Comparison of ENCODE assay signal across 23 cellular contexts in the genomic region with DNA sequence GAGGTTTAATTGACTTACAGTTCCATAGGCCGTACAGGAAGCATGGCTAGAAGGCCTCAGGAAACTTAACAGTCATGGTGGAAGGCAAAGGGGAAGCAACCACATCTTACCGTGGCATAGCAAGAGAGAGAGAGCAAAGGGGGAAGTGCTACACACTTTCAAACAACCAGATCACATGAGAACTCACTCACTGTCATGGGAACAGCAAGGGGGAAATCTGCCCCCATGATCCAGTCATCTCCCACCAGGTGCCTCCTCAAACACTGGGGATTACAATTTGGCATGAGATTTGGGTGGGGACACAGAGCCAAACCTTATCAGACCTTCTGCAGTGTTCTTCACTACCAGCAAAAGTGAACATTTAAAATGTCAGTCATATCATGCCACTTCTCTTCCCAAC. TPM values are rescaled to one million over a fixed set of nuclear protein-coding genes. Genes with fewer than 3 reads are reported as not detected.
DNase-seq lines count a peak whose midpoint lies in the region; ATAC-seq, FAIRE-seq and TF ChIP-seq lines count a peak whose summit lies in the region.
"Had no signal": no experiment of that assay in that cellular context is flagged by ENCODE, and none has a peak within 500 bp of the region (broad histone marks: within the 10 kb centered on the region; RNA-seq: fewer than 3 reads in every experiment).

No MANE protein-coding gene starts in this region.

- WGBS in HepG2 (ENCODE audit: low lambda C conversion rate) = 97% methylated on average over 2 of the region's 2 CpGs
- WGBS in right lobe of liver (ENCODE audit: insufficient coverage, low coverage, low lambda C conversion rate, missing lambda C conversion rate) = 63% methylated on average over 1 of the region's 2 CpGs

- no peak overlapping the region for H3K4me2 ChIP-seq in HepG2 (ENCODE audit: low read depth, low read length)
- no peak overlapping the region for H3K4me2 ChIP-seq in OCI-LY3 (ENCODE audit: low read length)

- peak overlapping the region; percentile 4 for H3K27ac Mint-ChIP-seq in central memory CD8-positive, alpha-beta T cell (ENCODE audit: low read depth)

- H3K36me3 ChIP-seq in HepG2 (replicated peaks in 1 of 2; ENCODE audit: control insufficient read depth in 1 of 2, insufficient read depth in 2 of 2, low read length in 2 of 2) (peaks cover 5 to 43% of the 10 kb centered on the region in 2 experiments; a peak in 4 of 5 replicates), right lobe of liver (peaks cover 0 to 15% (median 9%) of the 10 kb centered on the region in 4 donors), OCI-LY3 (replicated peaks; ENCODE audit: low read depth, low read length) (peaks cover 28% of the 10 kb centered on the region)

- peaks cover 42% of the 10 kb centered on the region for H3K4me1 Mint-ChIP-seq in central memory CD8-positive, alpha-beta T cell

- peaks cover 27% of the 10 kb centered on the region for H3K36me3 Mint-ChIP-seq in central memory CD8-positive, alpha-beta T cell (ENCODE audit: insufficient read depth)

- H3K4me3 ChIP-seq in HepG2 (replicated peaks in 1 of 3; ENCODE audit: insufficient read depth in 1 of 3, low read depth in 2 of 3, low read length in 3 of 3) = no peak overlapping the region
- no peak overlapping the region for H3K4me3 ChIP-seq in right lobe of liver
- H3K4me3 ChIP-seq in OCI-LY3 (ENCODE audit: low read length) = no peak overlapping the region
- H3K4me3 ChIP-seq: HAP-1, skin epidermis, vagina had no signal

- POLR2A ChIA-PET in HepG2 (lab: Yijun Ruan, JAX) = no interaction called here

- TF ChIP-seq EP300 in HepG2 (IDR thresholded peaks at IDR 0.05; ENCODE audit: low read depth in 2 of 2, low read length in 2 of 2) = no peak
- TF ChIP-seq EP300 in HepG2 (CRISPR knock-in tag; IDR thresholded peaks at IDR 0.05; ENCODE audit: borderline replicate concordance) = no peak

- TF ChIP-seq POLR2A in HepG2 (IDR thresholded peaks at IDR 0.05; ENCODE audit: insufficient read depth in 1 of 2, low read depth in 2 of 2, low read length in 2 of 2) (no peak), right lobe of liver (IDR thresholded peaks at IDR 0.05) (no peak)

- in situ Hi-C loops in HepG2 (cut with HindIII; ENCODE audit: extremely low pct_ligation_motif_present, low pct_unique_long_range_greater_than_20kb) = no loop called here

- no peaks in the 10 kb centered on the region for H4K20me1 ChIP-seq in HepG2 (ENCODE audit: insufficient read depth, low read length)
- H4K20me1 ChIP-seq in OCI-LY3 (ENCODE audit: insufficient read depth, low read length) = no peaks in the 10 kb centered on the region

- TF ChIP-seq CTCF in HepG2 (CRISPR knock-in tag; IDR thresholded peaks at IDR 0.05) (no peak), right lobe of liver (IDR thresholded peaks at IDR 0.05) (no peak), OCI-LY3 (IDR thresholded peaks at IDR 0.05; ENCODE audit: low read depth, low read length) (no peak)

- DNase-seq in HepG2 (ENCODE audit: low spot score) = no peak
- no peak for DNase-seq in right lobe of liver
- no peak for DNase-seq in central memory CD8-positive, alpha-beta T cell (ENCODE audit: low spot score in 2 of 2)
- DNase-seq in HuH-7.5 (ENCODE audit: low spot score) = no peak
- no peak for DNase-seq in stimulated activated CD4-positive, alpha-beta T cell treated with anti-CD3 and anti-CD28 coated beads, Interleukin-2, amount 100 ng/mL, for 48 hours
- DNase-seq in A172 (ENCODE audit: low spot score) = no peak
- DNase-seq: activated CD4-positive, alpha-beta T cell treated with anti-CD3 and anti-CD28 coated beads, Interleukin-2, amount 50 U/mL, for 48 hours; activated T-cell treated with anti-CD3 and anti-CD28 coated beads, Interleukin-2, amount 50 U/mL, for 48 hours; amniotic stem cell; CD8-positive, alpha-beta memory T cell; kidney glomerular epithelial cell; mesenchymal stem cell; naive thymus-derived CD8-positive, alpha-beta T cell; NCI-H1048; NCI-H2081; NCI-H446; stimulated activated CD4-positive, alpha-beta T cell treated with anti-CD3 and anti-CD28 coated beads, Interleukin-4, amount 100 ng/mL, for 1 hour had no signal

- FAIRE-seq in HepG2 (lab: Jason Lieb, UNC) = no peak
- FAIRE-seq: frontal cortex had no signal

- TF ChIP-seq RAD21 in HepG2 (CRISPR knock-in tag; IDR thresholded peaks at IDR 0.05) = no peak

- H3K4me3 Mint-ChIP-seq in central memory CD8-positive, alpha-beta T cell = no peak overlapping the region
- H3K4me3 Mint-ChIP-seq: naive thymus-derived CD8-positive, alpha-beta T cell had no signal

- H3K9me3 ChIP-seq in HepG2 (ENCODE audit: low read length) = no peaks in the 10 kb centered on the region
- H3K9me3 ChIP-seq in right lobe of liver = no peaks in the 10 kb centered on the region
- H3K9me3 ChIP-seq in OCI-LY3 (ENCODE audit: insufficient read depth, low read length) = no peaks in the 10 kb centered on the region
- H3K9me3 ChIP-seq: HAP-1, vagina had no signal

- ATAC-seq in HepG2 = no peak
- no peak for ATAC-seq in right lobe of liver
- ATAC-seq in central memory CD8-positive, alpha-beta T cell (replicated peaks; ENCODE audit: extremely low read depth, poor library complexity, severe bottlenecking) = peak; percentile 6
- ATAC-seq in HG02759 (IDR thresholded peaks at IDR 0.05; ENCODE audit: unreplicated experiment) = no peak
- ATAC-seq: naive thymus-derived CD8-positive, alpha-beta T cell had no signal

- H3K27me3 ChIP-seq in HepG2 (ENCODE audit: control insufficient read depth in 1 of 2, insufficient read depth in 2 of 2, low read length in 2 of 2) (no peaks in the 10 kb centered on the region), right lobe of liver (no peaks in the 10 kb centered on the region), OCI-LY3 (ENCODE audit: low read depth, low read length) (no peaks in the 10 kb centered on the region)
- H3K27me3 ChIP-seq: vagina had no signal

- BruUV-seq in HepG2 (replicated peaks; lab: Mats Ljungman, UMichigan) = no TSS peak

- CTCF ChIA-PET in HepG2 (lab: Yijun Ruan, JAX; ENCODE audit: low intra/inter-chr PET ratio, low total read pairs) = no interaction called here

- no peak overlapping the region for H3K9ac ChIP-seq in HepG2 (ENCODE audit: insufficient read depth, low read depth, low read length)
- no peak overlapping the region for H3K9ac ChIP-seq in OCI-LY3 (ENCODE audit: low read length)

- intact Hi-C loops in HepG2 (cut with micrococcal nuclease; ENCODE audit: unreplicated experiment) (no loop called here), right lobe of liver (cut with DNase I) (no loop called here)

- H3K79me2 ChIP-seq in HepG2 (ENCODE audit: insufficient read depth, low read length) (no peaks in the 10 kb centered on the region), OCI-LY3 (ENCODE audit: low read length) (peaks cover 4% of the 10 kb centered on the region; the same call in 1 of the 2 replicates)

- no peaks in the 10 kb centered on the region for H3K9me3 Mint-ChIP-seq in central memory CD8-positive, alpha-beta T cell
- H3K9me3 Mint-ChIP-seq: CD8-positive, alpha-beta memory T cell had no signal

- H2AFZ ChIP-seq in HepG2 (ENCODE audit: low read length) = no peak overlapping the region
- no peak overlapping the region for H2AFZ ChIP-seq in OCI-LY3 (ENCODE audit: low read depth, low read length)

- no peak overlapping the region for H3K27ac ChIP-seq in HepG2 (ENCODE audit: extremely low read length, insufficient read depth, low read length)
- no peak overlapping the region for H3K27ac ChIP-seq in right lobe of liver
- peak overlapping the region; percentile 14; the same call in 1 of the 2 replicates for H3K27ac ChIP-seq in OCI-LY3 (ENCODE audit: low read length)
- H3K27ac ChIP-seq: skin epidermis, vagina had no signal

- no peaks in the 10 kb centered on the region for H3K27me3 Mint-ChIP-seq in central memory CD8-positive, alpha-beta T cell
- H3K27me3 Mint-ChIP-seq: CD8-positive, alpha-beta memory T cell; naive thymus-derived CD8-positive, alpha-beta T cell had no signal

- H3K4me1 ChIP-seq in HepG2 (ENCODE audit: insufficient read depth, low read length) (peaks cover 10% of the 10 kb centered on the region), right lobe of liver (no peaks in the 10 kb centered on the region), OCI-LY3 (ENCODE audit: low read length) (peaks cover 8% of the 10 kb centered on the region)
- H3K4me1 ChIP-seq: HAP-1, vagina had no signal

RNA-seq across cellular contexts. Expression of a gene that starts 58.9 kb away (rescaled TPM):
- total RNA-seq in HepG2 (2016; rRNA removed; fragmentation: Illumina TruSeq; extraction: Trizol) (51.7 and 71.1 TPM in 2 replicates), right lobe of liver (10 to 100 TPM; 32.4 to 60.5 (median 37.9) TPM)
- total RNA-seq in HepG2 (2016; cell fraction: cytosol; rRNA removed; fragmentation: Illumina TruSeq; extraction: Trizol; ENCODE audit: low read depth) = 4.3 and 4.6 TPM in 2 replicates
- total RNA-seq in HepG2 (2016; cell fraction: insoluble cytoplasmic fraction; rRNA removed; fragmentation: Illumina TruSeq; extraction: Trizol) = 59.0 and 74.8 TPM in 2 replicates
- total RNA-seq in HepG2 (2016; cell fraction: membrane; rRNA removed; fragmentation: Illumina TruSeq; extraction: Trizol) = 15.7 and 19.6 TPM in 2 replicates
- 101 and 112 TPM in 2 replicates for total RNA-seq in HepG2 (2016; cell fraction: nucleus; rRNA removed; fragmentation: Illumina TruSeq; extraction: Trizol)
- 12.2 and 17.3 TPM in 2 replicates for polyA plus RNA-seq in HepG2 (2011; rRNA removed)
- 4.4 and 8.1 TPM in 2 replicates for polyA plus RNA-seq in HepG2 (2011; cell fraction: cytosol; rRNA removed)
- 17.2 and 21.5 TPM in 2 replicates for polyA plus RNA-seq in HepG2 (2011; cell fraction: nucleus; rRNA removed)
- 16.2 and 23.0 TPM in 2 replicates for polyA plus RNA-seq in HepG2 (2012)
- 2.6 and 3.7 TPM in 2 replicates for polyA plus RNA-seq in HepG2 (2016; cell fraction: cytosol; fragmentation: Illumina TruSeq; extraction: Trizol; ENCODE audit: low read depth)
- 41.4 and 47.0 TPM in 2 replicates for polyA plus RNA-seq in HepG2 (2016; cell fraction: insoluble cytoplasmic fraction; fragmentation: Illumina TruSeq; extraction: Trizol; ENCODE audit: low read depth)
- polyA plus RNA-seq in HepG2 (2016; cell fraction: membrane; fragmentation: Illumina TruSeq; extraction: Trizol; ENCODE audit: low read depth) = 5.2 and 6.0 TPM in 2 replicates
- polyA plus RNA-seq in HepG2 (2016; cell fraction: nucleus; fragmentation: Illumina TruSeq; extraction: Trizol; ENCODE audit: insufficient read depth, low read depth) = 48.6 and 55.6 TPM in 2 replicates
- 16.5 and 37.4 TPM in 2 replicates for polyA minus RNA-seq in HepG2 (2011; rRNA and poly(A)+ RNA removed; ENCODE audit: low replicate concordance)
- 8.4 and 9.7 TPM in 2 replicates for polyA minus RNA-seq in HepG2 (2011; cell fraction: cytosol; rRNA and poly(A)+ RNA removed)
- 174 and 212 TPM in 2 replicates for polyA minus RNA-seq in HepG2 (2011; cell fraction: nucleus; rRNA and poly(A)+ RNA removed)
- 28.4 and 43.3 TPM in 2 replicates for total RNA-seq in A172 (2014; rRNA removed; shearing (Covaris generic))
